ENCODE assay signal across 1 cellular context in genomic region chrX:118839334-118839958, GRCh38.
TF ChIP-seq lines count a peak whose summit lies in the region.

No MANE protein-coding gene starts in this region.

TF ChIP-seq in HEK293, 187 proteins besides CTCF, POLR2A, EP300 and RAD21 (continued from another document and continues in another):
- no peak for TF ChIP-seq AEBP2 (tag by site-specific recombination; IDR thresholded peaks at IDR 0.05; ENCODE audit: borderline replicate concordance)
- TF ChIP-seq BCL11A (tag by site-specific recombination; IDR thresholded peaks at IDR 0.05; ENCODE audit: low read depth) = no peak
- TF ChIP-seq ZNF488 (tag by site-specific recombination; IDR thresholded peaks at IDR 0.05) = no peak
- TF ChIP-seq PRDM10 (tag by site-specific recombination; IDR thresholded peaks at IDR 0.05) = peak; percentile 35; the same call in 1 of the 2 replicates
- TF ChIP-seq ZBTB17 (tag by site-specific recombination; IDR thresholded peaks at IDR 0.05) = no peak
- no peak for TF ChIP-seq ZNF223 (tag by site-specific recombination; IDR thresholded peaks at IDR 0.05)
- no peak for TF ChIP-seq ZNF214 (tag by site-specific recombination; IDR thresholded peaks at IDR 0.05; ENCODE audit: borderline replicate concordance)
- no peak for TF ChIP-seq TRIM28 (IDR thresholded peaks at IDR 0.05; ENCODE audit: borderline replicate concordance, low read length)
- TF ChIP-seq ZNF341 (tag by site-specific recombination; IDR thresholded peaks at IDR 0.05; ENCODE audit: low read depth) = no peak
- no peak for TF ChIP-seq ZSCAN23 (tag by site-specific recombination; IDR thresholded peaks at IDR 0.05)
- TF ChIP-seq ZNF274 (IDR thresholded peaks at IDR 0.05; ENCODE audit: low read length) = no peak
- TF ChIP-seq ZNF274 (tag by site-specific recombination; IDR thresholded peaks at IDR 0.05; ENCODE audit: borderline replicate concordance) = no peak
- no peak for TF ChIP-seq ZNF133 (tag by site-specific recombination; IDR thresholded peaks at IDR 0.05)
- no peak for TF ChIP-seq KLF8 (tag by site-specific recombination; IDR thresholded peaks at IDR 0.05)
- no peak for TF ChIP-seq OSR2 (tag by site-specific recombination; IDR thresholded peaks at IDR 0.05)
- no peak for TF ChIP-seq PRDM6 (tag by site-specific recombination; IDR thresholded peaks at IDR 0.05)
- no peak for TF ChIP-seq ZNF266 (tag by site-specific recombination; IDR thresholded peaks at IDR 0.05; ENCODE audit: low read depth)
- 0 out of 2 replicates have a peak, but pooled peaks have one; percentile 33 for TF ChIP-seq ZXDB (tag by site-specific recombination; IDR thresholded peaks at IDR 0.05)
- no peak for TF ChIP-seq SETDB1 (IDR thresholded peaks at IDR 0.05; ENCODE audit: insufficient read length, low read length)
- TF ChIP-seq ZNF560 (tag by site-specific recombination; IDR thresholded peaks at IDR 0.05; ENCODE audit: borderline replicate concordance) = no peak
- TF ChIP-seq ZNF558 (tag by site-specific recombination; IDR thresholded peaks at IDR 0.05) = no peak
- TF ChIP-seq GFI1B (tag by site-specific recombination; IDR thresholded peaks at IDR 0.05) = no peak
- no peak for TF ChIP-seq ZBTB10 (tag by site-specific recombination; IDR thresholded peaks at IDR 0.05)
- no peak for TF ChIP-seq ZFP3 (tag by site-specific recombination; IDR thresholded peaks at IDR 0.05; ENCODE audit: low read depth)
- 0 out of 2 replicates have a peak, but pooled peaks have one; percentile 23 for TF ChIP-seq ZNF580 (tag by site-specific recombination; IDR thresholded peaks at IDR 0.05)
- no peak for TF ChIP-seq ZNF768 (tag by site-specific recombination; IDR thresholded peaks at IDR 0.05)
- TF ChIP-seq FEZF1 (tag by site-specific recombination; IDR thresholded peaks at IDR 0.05) = no peak
- peak; percentile 49 for TF ChIP-seq ZBTB26 (tag by site-specific recombination; optimal IDR thresholded peaks at IDR 0.05)
- no peak for TF ChIP-seq REST (tag by site-specific recombination; IDR thresholded peaks at IDR 0.05)
- no peak for TF ChIP-seq ZBTB8A (tag by site-specific recombination; IDR thresholded peaks at IDR 0.05)
- TF ChIP-seq ZSCAN4 (tag by site-specific recombination; IDR thresholded peaks at IDR 0.05) = no peak
- no peak for TF ChIP-seq ZNF112 (tag by site-specific recombination; IDR thresholded peaks at IDR 0.05)
- TF ChIP-seq ZBTB20 (tag by site-specific recombination; IDR thresholded peaks at IDR 0.05) = no peak
- no peak for TF ChIP-seq ZNF366 (tag by site-specific recombination; conservative IDR thresholded peaks at IDR 0.05)
- TF ChIP-seq ZNF692 (tag by site-specific recombination; IDR thresholded peaks at IDR 0.05) = no peak
- no peak for TF ChIP-seq ZNF37A (tag by site-specific recombination; IDR thresholded peaks at IDR 0.05)
- TF ChIP-seq ZNF2 (tag by site-specific recombination; IDR thresholded peaks at IDR 0.05) = no peak
- TF ChIP-seq ZNF335 (tag by site-specific recombination; conservative IDR thresholded peaks at IDR 0.05) = no peak; the same call in 1 of the 2 replicates
- TF ChIP-seq ZNF501 (tag by site-specific recombination; IDR thresholded peaks at IDR 0.05) = peak; percentile 51; the same call in 1 of the 2 replicates
- no peak for TF ChIP-seq OVOL3 (tag by site-specific recombination; IDR thresholded peaks at IDR 0.05)
- no peak for TF ChIP-seq GLI4 (tag by site-specific recombination; IDR thresholded peaks at IDR 0.05)
- TF ChIP-seq PBX3 (CRISPR knock-in tag; IDR thresholded peaks at IDR 0.05) = peak; percentile 37; the same call in 1 of the 2 replicates
- TF ChIP-seq HOXD13 (CRISPR knock-in tag; IDR thresholded peaks at IDR 0.05; ENCODE audit: borderline replicate concordance) = no peak
- TF ChIP-seq SCRT1 (tag by site-specific recombination; IDR thresholded peaks at IDR 0.05; ENCODE audit: borderline replicate concordance) = no peak
